Comparison of ENCODE assay signal across 21 cellular contexts in the genomic region with DNA sequence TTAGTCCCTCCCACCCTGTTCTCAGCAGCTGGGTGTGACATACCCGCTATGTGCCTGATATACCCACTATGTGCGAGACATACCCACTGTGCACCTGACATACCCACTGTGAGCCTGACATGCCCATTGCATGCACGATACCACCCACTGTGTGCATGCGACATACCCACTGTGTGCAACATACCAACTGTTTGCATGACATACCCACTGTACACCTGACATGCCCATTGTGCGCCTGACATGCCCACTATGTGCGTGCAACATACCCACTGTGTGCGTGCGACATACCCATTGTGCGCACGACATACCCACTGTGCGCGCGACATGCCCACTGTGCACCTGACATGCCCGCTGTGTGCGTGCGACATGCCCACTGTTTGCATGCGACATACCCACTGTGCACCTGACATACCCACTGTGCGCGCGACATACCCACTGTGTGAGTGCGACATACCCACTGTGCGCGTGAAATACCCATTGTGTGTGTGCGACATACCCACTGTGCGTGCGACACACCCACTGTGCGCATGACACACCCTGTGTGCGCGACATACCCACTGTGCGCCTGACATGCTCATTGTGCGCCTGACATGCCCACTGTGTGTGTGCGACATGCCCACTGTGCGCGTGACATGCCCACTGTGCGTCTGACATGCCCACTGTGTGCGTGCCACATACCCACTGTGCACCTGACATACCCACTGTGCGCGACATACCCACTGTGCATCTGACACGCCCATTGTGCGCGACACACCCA. TPM values are rescaled to one million over a fixed set of nuclear protein-coding genes. Genes with fewer than 3 reads are reported as not detected.
A peak's percentile ranks its signal among the peaks of the same experiment; 100 is the strongest.
DNase-seq lines count a peak whose midpoint lies in the region; ATAC-seq, FAIRE-seq and TF ChIP-seq lines count a peak whose summit lies in the region.
"Had no signal": no experiment of that assay in that cellular context is flagged by ENCODE, and none has a peak within 500 bp of the region (broad histone marks: within the 10 kb centered on the region; RNA-seq: fewer than 3 reads in every experiment).

No MANE protein-coding gene starts in this region.

- no peak overlapping the region for H2BK12ac ChIP-seq in H9 (ENCODE audit: insufficient read length, low read depth, low read length)

- FAIRE-seq in K562 (lab: Jason Lieb, UNC): no peak

- H3K27me3 Mint-ChIP-seq in CD4-positive, CD25-positive, alpha-beta regulatory T cell: no peaks in the 10 kb centered on the region
- peaks cover 2% of the 10 kb centered on the region for H3K27me3 Mint-ChIP-seq in H9 (ENCODE audit: low read depth)
- H3K27me3 Mint-ChIP-seq in neural progenitor cell (ENCODE audit: insufficient read depth, low read depth): peaks cover 8% of the 10 kb centered on the region
- H3K27me3 Mint-ChIP-seq: activated naive CD4-positive, alpha-beta T cell treated with anti-CD3 and anti-CD28 coated beads, Interleukin-2, amount 50 U/mL, for 24 hours; central memory CD8-positive, alpha-beta T cell; memory B cell; stimulated activated memory B cell treated with anti-CD40 and anti-IgM and Interleukin-4, amounts not matched to agents 10 μg/mL and 1 μg/mL and 100 μg/mL, for 72 hours had no signal

- no peaks in the 10 kb centered on the region for H3K9me3 ChIP-seq in CD4-positive, CD25-positive, alpha-beta regulatory T cell (ENCODE audit: control insufficient read depth in 2 of 2, low read length in 2 of 2)
- H3K9me3 ChIP-seq in H9 (ENCODE audit: control insufficient read depth, low read depth, low read length) (no peaks in the 10 kb centered on the region), K562 (replicated peaks; ENCODE audit: control insufficient read depth, insufficient read depth, low read depth, low read length) (no peaks in the 10 kb centered on the region), neural progenitor cell (ENCODE audit: low read depth) (no peaks in the 10 kb centered on the region), psoas muscle (no peaks in the 10 kb centered on the region)
- H3K9me3 ChIP-seq: ascending aorta, heart left ventricle, SJCRH30, testis had no signal

- no peak overlapping the region for H2BK20ac ChIP-seq in H9 (ENCODE audit: low read depth, low read length, poor library complexity, severe bottlenecking)

- peak overlapping the region; percentile 9 for H3K56ac ChIP-seq in H9 (ENCODE audit: insufficient read length, low read depth, low read length)

- TF ChIP-seq CTCF in H9 (conservative IDR thresholded peaks at IDR 0.05) (no peak), K562 (IDR thresholded peaks at IDR 0.05 in 2 of 3, conservative IDR thresholded peaks at IDR 0.05 in 1 of 3; ENCODE audit: insufficient read depth in 2 of 3, low read depth in 1 of 3, low read length in 3 of 3) (no peak), neural progenitor cell (IDR thresholded peaks at IDR 0.05) (no peak), psoas muscle (IDR thresholded peaks at IDR 0.05) (no peak)

- no CpG with 5 or more reads among the region's 41 CpGs for WGBS in H9 (ENCODE audit: extremely low coverage, insufficient read length, low lambda C conversion rate)
- 87% methylated on average over 41 of the region's 41 CpGs for WGBS in K562 (ENCODE audit: insufficient coverage, low coverage, missing lambda C conversion rate)
- 91 to 96% (median 92%) methylated on average over 41 of the region's 41 CpGs for WGBS in psoas muscle, 3 donors

- ATAC-seq in CD4-positive, CD25-positive, alpha-beta regulatory T cell (ENCODE audit: low read depth in 2 of 2): no peak
- ATAC-seq in K562 (no peak), HG02981 (IDR thresholded peaks at IDR 0.05; ENCODE audit: unreplicated experiment) (no peak), psoas muscle (no peak)
- ATAC-seq: activated CD4-positive, CD25-positive, alpha-beta regulatory T cell treated with anti-CD3 and anti-CD28 coated beads, Interleukin-2, amount 50 U/mL, for 24 hours; heart left ventricle; Panc1; stimulated activated memory B cell treated with anti-CD40 and anti-IgM and Interleukin-4, amounts not matched to agents 10 μg/mL and 1 μg/mL and 100 μg/mL, for 72 hours had no signal

- H3K79me1 ChIP-seq in H9 (ENCODE audit: insufficient read depth, low read depth, low read length, poor library complexity, severe bottlenecking): peaks cover 4% of the 10 kb centered on the region

- H2BK5ac ChIP-seq in H9 (ENCODE audit: insufficient read length, low read length): no peak overlapping the region

- H3K36me3 ChIP-seq in CD4-positive, CD25-positive, alpha-beta regulatory T cell (ENCODE audit: control insufficient read depth, insufficient read depth, low read length): no peaks in the 10 kb centered on the region
- H3K36me3 ChIP-seq in K562 (ENCODE audit: control insufficient read depth, insufficient read depth, low read length) (peaks cover 14% of the 10 kb centered on the region), neural progenitor cell (no peaks in the 10 kb centered on the region), psoas muscle (ENCODE audit: insufficient read depth in 1 of 2, low read depth in 1 of 2) (peaks cover 0 to 11% of the 10 kb centered on the region in 2 donors)

- H4K8ac ChIP-seq in H9 (replicated peaks; ENCODE audit: insufficient read length, low read depth, low read length): peak overlapping the region; percentile 10

- H3F3A ChIP-seq in neural progenitor cell (ENCODE audit: low read depth): no peaks in the 10 kb centered on the region

- no peak overlapping the region for H3K27ac Mint-ChIP-seq in CD4-positive, CD25-positive, alpha-beta regulatory T cell
- H3K27ac Mint-ChIP-seq in H9: peak overlapping the region in 1 of 3 experiments; percentile 56; a peak in 1 of 7 replicates
- H3K27ac Mint-ChIP-seq in neural progenitor cell: peak overlapping the region; percentile 67
- H3K27ac Mint-ChIP-seq: activated naive CD4-positive, alpha-beta T cell treated with anti-CD3 and anti-CD28 coated beads, Interleukin-2, amount 50 U/mL, for 24 hours; memory B cell; stimulated activated memory B cell treated with anti-CD40 and anti-IgM and Interleukin-4, amounts not matched to agents 10 μg/mL and 1 μg/mL and 100 μg/mL, for 72 hours had no signal

- peak overlapping the region; percentile 1 for H4K5ac ChIP-seq in H9 (ENCODE audit: insufficient read length, low read depth, low read length)

- peaks cover 9% of the 10 kb centered on the region for H3K23me2 ChIP-seq in H9 (ENCODE audit: insufficient read length, low read depth, low read length, poor library complexity, severe bottlenecking)

- no peak overlapping the region for H2BK15ac ChIP-seq in H9 (ENCODE audit: low read depth, low read length)

- H3K23ac ChIP-seq in H9 (ENCODE audit: insufficient read length, low read depth, low read length): no peak overlapping the region

- POLR2A ChIA-PET in K562 (lab: Yijun Ruan, JAX): no interaction called here

- H3K9me1 ChIP-seq in K562 (ENCODE audit: control insufficient read depth, insufficient read depth, low read length): peaks cover under 1% of the 10 kb centered on the region

- no peak overlapping the region for H3T11ph ChIP-seq in H9 (ENCODE audit: low read length)

- H3K4me1 ChIP-seq in CD4-positive, CD25-positive, alpha-beta regulatory T cell (ENCODE audit: control insufficient read depth, insufficient read depth, low read length, poor library complexity, severe bottlenecking): peaks cover 21% of the 10 kb centered on the region
- no peaks in the 10 kb centered on the region for H3K4me1 ChIP-seq in H9 (ENCODE audit: insufficient read depth, low read length)
- peaks cover 10 to 34% of the 10 kb centered on the region in 2 experiments; a peak in 3 of 5 replicates for H3K4me1 ChIP-seq in K562 (replicated peaks in 1 of 2; ENCODE audit: control insufficient read depth in 2 of 2, insufficient read depth in 2 of 2, low read length in 2 of 2)
- peaks cover 9% of the 10 kb centered on the region for H3K4me1 ChIP-seq in neural progenitor cell
- peaks cover 11% of the 10 kb centered on the region for H3K4me1 ChIP-seq in psoas muscle

- TF ChIP-seq POLR2A in K562 (conservative IDR thresholded peaks at IDR 0.05): no peak

- H3K36me3 Mint-ChIP-seq in CD4-positive, CD25-positive, alpha-beta regulatory T cell: no peaks in the 10 kb centered on the region
- H3K36me3 Mint-ChIP-seq in H9 (ENCODE audit: insufficient read depth in 1 of 3, low read depth in 3 of 3) (peaks cover 9 to 16% (median 10%) of the 10 kb centered on the region in 3 experiments), neural progenitor cell (peaks cover 2% of the 10 kb centered on the region)
- H3K36me3 Mint-ChIP-seq: memory B cell had no signal

- TF ChIP-seq RAD21 in K562 (CRISPR knock-in tag; conservative IDR thresholded peaks at IDR 0.05 in 1 of 2, IDR thresholded peaks at IDR 0.05 in 1 of 2): no peak

- CTCF ChIA-PET in K562 (lab: Yijun Ruan, JAX; ENCODE audit: low intra/inter-chr PET ratio): no interaction called here

- TF ChIP-seq EP300 in K562 (IDR thresholded peaks at IDR 0.05; ENCODE audit: low read length): no peak

- in situ Hi-C loops in K562 (cut with MboI): loop anchor here (25.0 kb wide), 1 partner anchor 351 kb away; the partner anchor contains the start of gene GATD3

- DNase-seq in CD4-positive, CD25-positive, alpha-beta regulatory T cell: no peak
- DNase-seq in H9: no peak
- no peak for DNase-seq in K562 (ENCODE audit: extremely low read depth in 1 of 4, low spot score in 3 of 4)
- DNase-seq in neural progenitor cell (ENCODE audit: low spot score): no peak
- DNase-seq in mucosa of gallbladder (ENCODE audit: low spot score): no peak
- DNase-seq in psoas muscle: no peak
- DNase-seq: CD8-positive, alpha-beta memory T cell; heart left ventricle; NCI-H1694; NCI-H526; SJCRH30; stimulated activated CD4-positive, alpha-beta T cell treated with anti-CD3 and anti-CD28 coated beads, Interleukin-4, amount 100 ng/mL, for 1 hour; testis had no signal

- peaks cover 14% of the 10 kb centered on the region; the same call in 1 of the 2 replicates for H3K79me2 ChIP-seq in H9 (ENCODE audit: insufficient read depth, low read length)
- peaks cover 23% of the 10 kb centered on the region for H3K79me2 ChIP-seq in K562 (ENCODE audit: control insufficient read depth, insufficient read depth, low read length)
- H3K79me2 ChIP-seq in neural progenitor cell (ENCODE audit: low read depth): peaks cover 22% of the 10 kb centered on the region

- no peak overlapping the region for H3K27ac ChIP-seq in CD4-positive, CD25-positive, alpha-beta regulatory T cell (ENCODE audit: insufficient read depth, low read length, poor library complexity, severe bottlenecking)
- H3K27ac ChIP-seq in H9 (ENCODE audit: insufficient read length, low read depth, low read length) (no peak overlapping the region), K562 (ENCODE audit: extremely low read depth, low read depth, low read length) (no peak overlapping the region), neural progenitor cell (no peak overlapping the region), psoas muscle (no peak overlapping the region)
- H3K27ac ChIP-seq: ascending aorta, heart left ventricle, SJCRH30, testis had no signal

- no peak overlapping the region for H2BK120ac ChIP-seq in H9 (ENCODE audit: low read depth, low read length, poor library complexity, severe bottlenecking)

- H3K18ac ChIP-seq in H9 (ENCODE audit: insufficient read length, low read depth, low read length): no peak overlapping the region

- H3K4me2 ChIP-seq in H9 (ENCODE audit: insufficient read depth, insufficient read length, low read length) (no peak overlapping the region), K562 (ENCODE audit: insufficient read depth, low read length) (no peak overlapping the region), neural progenitor cell (no peak overlapping the region)

- H3K9ac ChIP-seq in H9 (ENCODE audit: extremely low read depth, insufficient read length, low read length) (no peak overlapping the region), K562 (ENCODE audit: insufficient read depth in 1 of 2, low read depth in 2 of 2, low read length in 2 of 2) (no peak overlapping the region), neural progenitor cell (no peak overlapping the region)

- no peaks in the 10 kb centered on the region for H3K9me3 Mint-ChIP-seq in CD4-positive, CD25-positive, alpha-beta regulatory T cell
- H3K9me3 Mint-ChIP-seq in H9: peaks cover 3% of the 10 kb centered on the region in 2 experiments; a peak in 3 of 5 replicates
- H3K9me3 Mint-ChIP-seq in neural progenitor cell: peaks cover 4% of the 10 kb centered on the region
- H3K9me3 Mint-ChIP-seq: activated naive CD4-positive, alpha-beta T cell treated with anti-CD3 and anti-CD28 coated beads, Interleukin-2, amount 50 U/mL, for 24 hours; CD8-positive, alpha-beta memory T cell; central memory CD8-positive, alpha-beta T cell; memory B cell; stimulated activated memory B cell treated with anti-CD40 and anti-IgM and Interleukin-4, amounts not matched to agents 10 μg/mL and 1 μg/mL and 100 μg/mL, for 72 hours had no signal

- peak overlapping the region in 3 of 4 donors; percentile 9 to 53 (median 32) for H3K4me3 Mint-ChIP-seq in CD4-positive, CD25-positive, alpha-beta regulatory T cell
- H3K4me3 Mint-ChIP-seq in H9: no peak overlapping the region
- peak overlapping the region; percentile 58 for H3K4me3 Mint-ChIP-seq in neural progenitor cell
- H3K4me3 Mint-ChIP-seq: activated naive CD4-positive, alpha-beta T cell treated with anti-CD3 and anti-CD28 coated beads, Interleukin-2, amount 50 U/mL, for 24 hours; central memory CD8-positive, alpha-beta T cell; memory B cell; stimulated activated memory B cell treated with anti-CD40 and anti-IgM and Interleukin-4, amounts not matched to agents 10 μg/mL and 1 μg/mL and 100 μg/mL, for 72 hours had no signal

- no peak overlapping the region for H4K91ac ChIP-seq in H9 (ENCODE audit: insufficient read length, low read depth, low read length)

- H3K4me3 ChIP-seq in CD4-positive, CD25-positive, alpha-beta regulatory T cell (ENCODE audit: low read depth, low read length): no peak overlapping the region
- H3K4me3 ChIP-seq in K562: no peak overlapping the region
- H3K4me3 ChIP-seq in neural progenitor cell: no peak overlapping the region
- no peak overlapping the region for H3K4me3 ChIP-seq in psoas muscle
- H3K4me3 ChIP-seq: ascending aorta, heart left ventricle, SJCRH30, testis had no signal

- intact Hi-C loops in K562 (cut with micrococcal nuclease) (no loop called here), psoas muscle (cut with DNase I) (no loop called here)

- H2AK5ac ChIP-seq in H9 (ENCODE audit: insufficient read length, low read length): no peak overlapping the region

- no peaks in the 10 kb centered on the region for H3K27me3 ChIP-seq in CD4-positive, CD25-positive, alpha-beta regulatory T cell (ENCODE audit: control insufficient read depth, insufficient read depth, low read length)
- H3K27me3 ChIP-seq in H9 (ENCODE audit: insufficient read depth, low read length): no peaks in the 10 kb centered on the region
- H3K27me3 ChIP-seq in K562 (ENCODE audit: control insufficient read depth in 2 of 2, insufficient read depth in 2 of 2, low read length in 2 of 2): peaks cover 0 to 5% of the 10 kb centered on the region in 2 experiments; a peak in 2 of 5 replicates
- no peaks in the 10 kb centered on the region for H3K27me3 ChIP-seq in neural progenitor cell
- no peaks in the 10 kb centered on the region for H3K27me3 ChIP-seq in psoas muscle (ENCODE audit: insufficient read depth in 3 of 3, low read length in 2 of 3)
- H3K27me3 ChIP-seq: ascending aorta, heart left ventricle, SJCRH30, testis had no signal

- no peak overlapping the region for H2AFZ ChIP-seq in H9 (ENCODE audit: low read length)
- H2AFZ ChIP-seq in K562 (ENCODE audit: low read depth, low read length): no peak overlapping the region
- H2AFZ ChIP-seq in neural progenitor cell (replicated peaks): no peak overlapping the region

- H3K14ac ChIP-seq in H9 (ENCODE audit: insufficient read depth, low read length): no peak overlapping the region

- H4K20me1 ChIP-seq in H9 (ENCODE audit: control insufficient read depth, insufficient read depth, insufficient read length) (no peaks in the 10 kb centered on the region), K562 (replicated peaks; ENCODE audit: control insufficient read depth, insufficient read depth, low read length) (no peaks in the 10 kb centered on the region), neural progenitor cell (ENCODE audit: low read depth) (peaks cover 6% of the 10 kb centered on the region)

- no peak overlapping the region for H3K4ac ChIP-seq in H9 (ENCODE audit: low read depth, low read length)

- BruUV-seq in K562 (replicated peaks; lab: Mats Ljungman, UMichigan): no TSS peak

- H3K4me1 Mint-ChIP-seq in CD4-positive, CD25-positive, alpha-beta regulatory T cell: peaks cover 0 to 20% (median 10%) of the 10 kb centered on the region in 4 donors
- H3K4me1 Mint-ChIP-seq in H9: peaks cover 3 to 11% of the 10 kb centered on the region in 2 experiments
- H3K4me1 Mint-ChIP-seq in neural progenitor cell: peaks cover 12% of the 10 kb centered on the region

RNA-seq across cellular contexts. Expression of gene RRP1, which starts 2.8 kb away (rescaled TPM):
- 24.1 TPM for total RNA-seq in CD4-positive, CD25-positive, alpha-beta regulatory T cell
- 10 to 100 TPM; 12.1 to 17.3 (median 14.2) TPM for polyA plus RNA-seq in CD4-positive, CD25-positive, alpha-beta regulatory T cell
- total RNA-seq in H9 (2021): 73.3 and 76.7 TPM in 2 replicates
- 200 and 398 TPM in 2 replicates for total RNA-seq in K562 (2011; cell fraction: chromatin; rRNA removed; ENCODE audit: low replicate concordance)
- total RNA-seq in K562 (2011; cell fraction: nucleolus; rRNA removed): 176 and 196 TPM in 2 replicates
- 186 and 220 TPM in 2 replicates for total RNA-seq in K562 (2011; cell fraction: nucleoplasm; rRNA removed)
- 68.6 and 84.3 TPM in 2 replicates for total RNA-seq in K562 (2014; rRNA removed)
- total RNA-seq in K562 (2014; rRNA removed; fragmentation: Illumina TruSeq; extraction: Trizol): 40.5 and 48.5 TPM in 2 replicates
- 51.6 and 52.9 TPM in 2 replicates for total RNA-seq in K562 (2015; rRNA removed; fragmentation: Illumina TruSeq; extraction: Trizol)
- 89.1 and 105 TPM in 2 replicates for total RNA-seq in K562 (2021)
- 38.0 and 47.3 TPM in 2 replicates for polyA plus RNA-seq in K562 (2011; rRNA removed)
- 22.9 and 23.5 TPM in 2 replicates for polyA plus RNA-seq in K562 (2011; cell fraction: cytosol; rRNA removed)
- polyA plus RNA-seq in K562 (2011; cell fraction: nucleus; rRNA removed): 233 and 286 TPM in 2 replicates
- 35.6 and 62.2 TPM in 2 replicates for polyA plus RNA-seq in K562 (2012)
- polyA plus RNA-seq in K562 (2014; fragmentation: Illumina TruSeq; extraction: Trizol): 79.7 and 97.5 TPM in 2 replicates
- 1 to 10 TPM in 1 of 2 experiments, under 1 TPM in 1; 0.89 to 1.8 TPM for polyA plus RNA-seq in K562 (2014; fragmentation: Nextera tagmentation; extraction: Ambion mirVana)
- polyA plus RNA-seq in K562 (2014; rRNA removed): 60.2 and 64.7 TPM in 2 replicates
- 23.9 and 28.6 TPM in 2 replicates for polyA minus RNA-seq in K562 (2011; rRNA and poly(A)+ RNA removed)
- polyA minus RNA-seq in K562 (2011; cell fraction: cytosol; rRNA and poly(A)+ RNA removed): 20.8 and 22.0 TPM in 2 replicates
- polyA minus RNA-seq in K562 (2011; cell fraction: nucleus; rRNA and poly(A)+ RNA removed): 66.5 and 104 TPM in 2 replicates
- 18.4 and 32.5 TPM in 2 replicates for total RNA-seq in neural progenitor cell (ENCODE audit: low replicate concordance)
- total RNA-seq in mucosa of gallbladder: 19.2 TPM
- 10 to 100 TPM in 3 of 4 donors, 1 to 10 TPM in 1; 9.5 to 29.7 (median 19.2) TPM for total RNA-seq in psoas muscle
- 10 to 100 TPM; 14.7 to 22.0 (median 16.3) TPM for polyA plus RNA-seq in psoas muscle

RNA-seq across cellular contexts. Expression of gene CSTB, which starts 10.5 kb away (rescaled TPM):
- total RNA-seq in CD4-positive, CD25-positive, alpha-beta regulatory T cell: 24.5 TPM
- polyA plus RNA-seq in CD4-positive, CD25-positive, alpha-beta regulatory T cell: 100 to 1,000 TPM in 2 of 4 donors, 10 to 100 TPM in 2; 83.8 to 138 (median 93.9) TPM
- total RNA-seq in H9 (2021) (40.7 and 44.5 TPM in 2 replicates), K562 (2014; rRNA removed) (23.1 and 29.0 TPM in 2 replicates), K562 (2014; rRNA removed; fragmentation: Illumina TruSeq; extraction: Trizol) (20.8 and 21.1 TPM in 2 replicates), K562 (2015; rRNA removed; fragmentation: Illumina TruSeq; extraction: Trizol) (31.7 and 34.9 TPM in 2 replicates), K562 (2021) (43.5 and 48.1 TPM in 2 replicates), neural progenitor cell (ENCODE audit: low replicate concordance) (7.1 and 8.5 TPM in 2 replicates), mucosa of gallbladder (68.2 TPM), psoas muscle (10 to 100 TPM; 16.0 to 24.8 (median 20.7) TPM)
- total RNA-seq in K562 (2011; cell fraction: chromatin; rRNA removed; ENCODE audit: low replicate concordance): 10.6 and 21.9 TPM in 2 replicates
- 19.5 and 22.0 TPM in 2 replicates for total RNA-seq in K562 (2011; cell fraction: nucleolus; rRNA removed)
- total RNA-seq in K562 (2011; cell fraction: nucleoplasm; rRNA removed): 18.3 and 24.3 TPM in 2 replicates
- polyA plus RNA-seq in K562 (2011; rRNA removed) (46.6 and 58.0 TPM in 2 replicates), K562 (2014; fragmentation: Illumina TruSeq; extraction: Trizol) (64.2 and 79.8 TPM in 2 replicates), K562 (2014; fragmentation: Nextera tagmentation; extraction: Ambion mirVana) (10 to 100 TPM; 12.4 to 17.1 TPM), K562 (2014; rRNA removed) (65.0 and 67.8 TPM in 2 replicates), psoas muscle (10 to 100 TPM; 16.7 to 35.2 (median 25.2) TPM)
- polyA plus RNA-seq in K562 (2011; cell fraction: cytosol; rRNA removed): 74.4 and 80.8 TPM in 2 replicates
- 36.5 and 43.3 TPM in 2 replicates for polyA plus RNA-seq in K562 (2011; cell fraction: nucleus; rRNA removed)
- 76.9 and 118 TPM in 2 replicates for polyA plus RNA-seq in K562 (2012)
- 33.5 and 37.4 TPM in 2 replicates for polyA minus RNA-seq in K562 (2011; rRNA and poly(A)+ RNA removed)
- 14.2 and 21.7 TPM in 2 replicates for polyA minus RNA-seq in K562 (2011; cell fraction: cytosol; rRNA and poly(A)+ RNA removed)
- 9.0 and 14.1 TPM in 2 replicates for polyA minus RNA-seq in K562 (2011; cell fraction: nucleus; rRNA and poly(A)+ RNA removed)

Comparison
In these comparisons a context has a peak if more than half of its experiments do, and no peak if none do; other contexts are left out.
1. H3K4me3 Mint-ChIP-seq: peak in CD4-positive, CD25-positive, alpha-beta regulatory T cell (3 of 4) and neural progenitor cell (single experiment); none in H9 (0 of 2).